ENCODE assay signal across 15 cellular contexts in genomic region chr2:33135645-33136044, GRCh38.
DNase-seq lines count a peak whose midpoint lies in the region; ATAC-seq, FAIRE-seq and TF ChIP-seq lines count a peak whose summit lies in the region.
"Had no signal": no experiment of that assay in that cellular context is flagged by ENCODE, and none has a peak within 500 bp of the region (broad histone marks: within the 10 kb centered on the region; RNA-seq: fewer than 3 reads in every experiment).

No MANE protein-coding gene starts in this region.

- no peak overlapping the region for H3K4me3 Mint-ChIP-seq in nephron progenitor cell
- H3K4me3 Mint-ChIP-seq: activated naive CD4-positive, alpha-beta T cell treated with anti-CD3 and anti-CD28 coated beads, Interleukin-2, amount 50 U/mL, for 24 hours had no signal

- no peaks in the 10 kb centered on the region for H3K9me3 Mint-ChIP-seq in nephron progenitor cell
- H3K9me3 Mint-ChIP-seq: activated naive CD4-positive, alpha-beta T cell treated with anti-CD3 and anti-CD28 coated beads, Interleukin-2, amount 50 U/mL, for 24 hours had no signal

- H3K9me3 ChIP-seq in heart left ventricle, result no peaks in the 10 kb centered on the region
- no peaks in the 10 kb centered on the region for H3K9me3 ChIP-seq in esophagus muscularis mucosa
- H3K9me3 ChIP-seq in vagina, result no peaks in the 10 kb centered on the region

- ATAC-seq in heart left ventricle (no peak), Right ventricle myocardium superior (ENCODE audit: poor library complexity) (no peak), HG02610 (IDR thresholded peaks at IDR 0.05; ENCODE audit: unreplicated experiment) (no peak)

- H3K27ac Mint-ChIP-seq in nephron progenitor cell, result peak overlapping the region; percentile 58
- H3K27ac Mint-ChIP-seq: activated naive CD4-positive, alpha-beta T cell treated with anti-CD3 and anti-CD28 coated beads, Interleukin-2, amount 50 U/mL, for 24 hours had no signal

- TF ChIP-seq CTCF in heart left ventricle (IDR thresholded peaks at IDR 0.05) (no peak), esophagus muscularis mucosa (IDR thresholded peaks at IDR 0.05) (no peak), nephron progenitor cell (IDR thresholded peaks at IDR 0.05) (no peak), vagina (IDR thresholded peaks at IDR 0.05) (no peak)

- peaks cover 3% of the 10 kb centered on the region for H3K27me3 Mint-ChIP-seq in nephron progenitor cell (ENCODE audit: low read depth, poor library complexity)

- no peaks in the 10 kb centered on the region for H3K36me3 ChIP-seq in heart left ventricle
- no peaks in the 10 kb centered on the region for H3K36me3 ChIP-seq in esophagus muscularis mucosa
- no peaks in the 10 kb centered on the region for H3K36me3 ChIP-seq in vagina

- 38 to 62% (median 51%) methylated on average over 4 of the region's 4 CpGs for WGBS in heart left ventricle, 4 donors
- WGBS in esophagus muscularis mucosa, result 18% methylated on average over 4 of the region's 4 CpGs

- H3K27me3 ChIP-seq in heart left ventricle, result no peaks in the 10 kb centered on the region
- no peaks in the 10 kb centered on the region for H3K27me3 ChIP-seq in esophagus muscularis mucosa
- H3K27me3 ChIP-seq in vagina, result no peaks in the 10 kb centered on the region

- TF ChIP-seq EP300 in esophagus muscularis mucosa (IDR thresholded peaks at IDR 0.05), result no peak

- H3K4me3 ChIP-seq in heart left ventricle (peak overlapping the region in 11 of 12 donors; percentile 4 to 61 (median 47)), esophagus muscularis mucosa (peak overlapping the region; percentile 54 to 72 (median 62)), vagina (peak overlapping the region; percentile 32 to 48)

- peaks cover 0 to 69% (median 41%) of the 10 kb centered on the region in 12 donors for H3K4me1 ChIP-seq in heart left ventricle
- H3K4me1 ChIP-seq in esophagus muscularis mucosa, result peaks cover 45 to 76% (median 73%) of the 10 kb centered on the region in 4 donors
- peaks cover 48% of the 10 kb centered on the region for H3K4me1 ChIP-seq in vagina

- TF ChIP-seq POLR2A in heart left ventricle (IDR thresholded peaks at IDR 0.05) (no peak), esophagus muscularis mucosa (IDR thresholded peaks at IDR 0.05; ENCODE audit: low read depth) (no peak), vagina (IDR thresholded peaks at IDR 0.05) (no peak), H54 (IDR thresholded peaks at IDR 0.05; ENCODE audit: low read depth, low read length) (no peak)

- H3K36me3 Mint-ChIP-seq in nephron progenitor cell (ENCODE audit: low read depth), result no peaks in the 10 kb centered on the region
- H3K36me3 Mint-ChIP-seq: activated naive CD4-positive, alpha-beta T cell treated with anti-CD3 and anti-CD28 coated beads, Interleukin-2, amount 50 U/mL, for 24 hours had no signal

- peak overlapping the region; percentile 28 to 93 (median 82) for H3K27ac ChIP-seq in heart left ventricle
- peak overlapping the region; percentile 85 to 91 (median 90) for H3K27ac ChIP-seq in esophagus muscularis mucosa (replicated peaks in 1 of 4)
- H3K27ac ChIP-seq in vagina, result peak overlapping the region; percentile 77

- intact Hi-C loops in heart left ventricle (cut with DNase I), result loop anchor here in 1 of 10 donors (5.0 kb wide), 1 partner anchor 77 kb away; no protein-coding TSS in a partner anchor
- intact Hi-C loops in Right ventricle myocardium superior (cut with DNase I), result no loop called here
- intact Hi-C loops in esophagus muscularis mucosa (cut with DNase I), result no loop called here
- intact Hi-C loops in vagina (cut with DNase I), result loop anchor here (10.0 kb wide), 1 partner anchor 139 kb away; no protein-coding TSS in a partner anchor

- FAIRE-seq in H54 (lab: Jason Lieb, UNC), result no peak
- FAIRE-seq: A204.1, D721Med, GM19239 had no signal

- H3K4me1 Mint-ChIP-seq in nephron progenitor cell, result peaks cover 40% of the 10 kb centered on the region
- H3K4me1 Mint-ChIP-seq: activated naive CD4-positive, alpha-beta T cell treated with anti-CD3 and anti-CD28 coated beads, Interleukin-2, amount 50 U/mL, for 24 hours had no signal

- DNase-seq in heart left ventricle (no peak), Right ventricle myocardium superior (no peak), esophagus muscularis mucosa (ENCODE audit: extremely low spot score) (no peak), nephron progenitor cell (no peak), vagina (ENCODE audit: extremely low spot score in 2 of 2) (no peak), H54 (ENCODE audit: insufficient read length, low spot score) (no peak), 8988T (no peak)
- DNase-seq: effector CD8-positive, alpha-beta T cell; NCI-H1048; SHP77 had no signal
